22 cellular contexts compared by ENCODE assay signal in genomic region chr1:43841511-43841910, GRCh38.
"Had no signal": no experiment of that assay in that cellular context is flagged by ENCODE, and none has a peak within 500 bp of the region (broad histone marks: within the 10 kb centered on the region; RNA-seq: fewer than 3 reads in every experiment).

No MANE protein-coding gene starts in this region.

- DNase-seq: activated CD4-positive, alpha-beta T cell treated with anti-CD3 and anti-CD28 coated beads for 1 hour; activated CD8-positive, alpha-beta memory T cell treated with anti-CD3 and anti-CD28 coated beads, Interleukin-2, amount 10 ng/mL, durations not matched to agents 7 days and 5 days; activated CD8-positive, alpha-beta T cell treated with anti-CD3 and anti-CD28 coated beads, Interleukin-2, amount 10 ng/mL, durations not matched to agents 7 days and 5 days; activated naive CD4-positive, alpha-beta T cell; activated T-cell treated with anti-CD3 and anti-CD28 coated beads, Interleukin-2, amount 50 U/mL, for 48 hours; aorta; cerebellar nuclear complex; colonic mucosa; dorsolateral prefrontal cortex; effector memory CD4-positive, alpha-beta T cell; left lung; posterior cingulate gyrus; right cardiac atrium; spleen; stimulated activated naive CD4-positive, alpha-beta T cell; T-helper 2 cell; transverse colon had no signal

- H3K27me3 Mint-ChIP-seq: activated CD8-positive, alpha-beta memory T cell treated with anti-CD3 and anti-CD28 coated beads, Interleukin-2, amount 10 ng/mL, durations not matched to agents 7 days and 5 days; activated naive CD8-positive, alpha-beta T cell; brain had no signal

- H3K36me3 ChIP-seq: cardiac muscle cell, colonic mucosa had no signal

- ATAC-seq: activated CD8-positive, alpha-beta memory T cell treated with anti-CD3 and anti-CD28 coated beads, Interleukin-2, amount 10 ng/mL, durations not matched to agents 7 days and 5 days; activated CD8-positive, alpha-beta T cell treated with anti-CD3 and anti-CD28 coated beads, Interleukin-2, amount 10 ng/mL, durations not matched to agents 7 days and 5 days; left lung; right cardiac atrium had no signal

- H3K27ac ChIP-seq: cardiac muscle cell, colonic mucosa, dorsolateral prefrontal cortex, left lung, spleen had no signal

- H3K27me3 ChIP-seq: cardiac muscle cell, colonic mucosa, dorsolateral prefrontal cortex, left lung, spleen, transverse colon had no signal

- H3K27ac Mint-ChIP-seq: activated CD8-positive, alpha-beta memory T cell treated with anti-CD3 and anti-CD28 coated beads, Interleukin-2, amount 10 ng/mL, durations not matched to agents 7 days and 5 days; activated CD8-positive, alpha-beta T cell treated with anti-CD3 and anti-CD28 coated beads, Interleukin-2, amount 10 ng/mL, durations not matched to agents 7 days and 5 days; activated naive CD8-positive, alpha-beta T cell; nephron had no signal

- H3K9me3 ChIP-seq: colonic mucosa had no signal

- H3K4me3 Mint-ChIP-seq: activated CD8-positive, alpha-beta memory T cell treated with anti-CD3 and anti-CD28 coated beads, Interleukin-2, amount 10 ng/mL, durations not matched to agents 7 days and 5 days; activated CD8-positive, alpha-beta T cell treated with anti-CD3 and anti-CD28 coated beads, Interleukin-2, amount 10 ng/mL, durations not matched to agents 7 days and 5 days; activated naive CD8-positive, alpha-beta T cell; brain; nephron had no signal

- H3K4me3 ChIP-seq: cardiac muscle cell, colonic mucosa, dorsolateral prefrontal cortex, left lung, lung, spleen, transverse colon had no signal
